10 cellular contexts compared by ENCODE assay signal in the genomic region with DNA sequence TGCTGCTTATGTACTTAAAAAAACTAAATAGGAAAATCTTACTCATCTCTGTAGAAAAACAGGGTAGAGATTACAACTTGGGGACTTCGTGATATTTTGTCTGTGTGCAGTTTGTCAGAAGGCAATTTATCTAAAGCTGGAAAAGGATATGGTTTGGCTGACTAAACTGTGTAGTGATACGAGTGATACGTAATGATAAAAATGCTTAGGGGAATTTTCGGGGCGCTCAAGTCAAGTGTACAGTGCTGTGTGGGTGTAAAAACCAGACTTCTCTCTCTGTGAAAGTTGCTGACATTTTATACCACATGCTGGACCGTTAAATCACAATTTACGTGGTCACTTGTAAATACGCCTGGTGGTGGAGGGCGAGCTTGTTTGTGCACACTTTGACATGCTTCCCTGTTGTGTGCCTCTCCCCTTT.
DNase-seq lines count a peak whose midpoint lies in the region; ATAC-seq and TF ChIP-seq lines count a peak whose summit lies in the region.
"Had no signal": no experiment of that assay in that cellular context is flagged by ENCODE, and none has a peak within 500 bp of the region (broad histone marks: within the 10 kb centered on the region; RNA-seq: fewer than 3 reads in every experiment).

No MANE protein-coding gene starts in this region.

- no peak overlapping the region for H3K27ac Mint-ChIP-seq in activated CD4-positive, alpha-beta T cell treated with anti-CD3 and anti-CD28 coated beads, Interleukin-2, amount 10 ng/mL, durations not matched to agents 7 days and 5 days
- H3K27ac Mint-ChIP-seq in nephron: peak overlapping the region; percentile 8 to 60 (median 31)
- H3K27ac Mint-ChIP-seq: dendritic cell treated with granulocyte-macrophage colony-stimulating factor and Interleukin-4, amounts not matched to agents 40 ng/mL and 50 ng/mL, for 4 days had no signal

- no peaks in the 10 kb centered on the region for H3K9me3 ChIP-seq in aorta (ENCODE audit: control insufficient read depth, low read length)

- H3K4me3 ChIP-seq in aorta (ENCODE audit: low read length in 2 of 2): no peak overlapping the region
- H3K4me3 ChIP-seq: skin epidermis had no signal

- H3K36me3 ChIP-seq in aorta (ENCODE audit: control insufficient read depth in 1 of 2, insufficient read depth in 2 of 2, low read length in 1 of 2): no peaks in the 10 kb centered on the region

- no peak for TF ChIP-seq CTCF in nephron (IDR thresholded peaks at IDR 0.05; ENCODE audit: unreplicated experiment in 3 of 3)

- peak overlapping the region; percentile 18 for H3K4me3 Mint-ChIP-seq in activated CD4-positive, alpha-beta T cell treated with anti-CD3 and anti-CD28 coated beads, Interleukin-2, amount 10 ng/mL, durations not matched to agents 7 days and 5 days
- H3K4me3 Mint-ChIP-seq in nephron: peak overlapping the region in 2 of 3 experiments; percentile 5 to 10
- H3K4me3 Mint-ChIP-seq: dendritic cell treated with granulocyte-macrophage colony-stimulating factor and Interleukin-4, amounts not matched to agents 40 ng/mL and 50 ng/mL, for 4 days had no signal

- intact Hi-C loops in aorta (cut with DNase I): no loop called here

- H3K27me3 ChIP-seq in aorta (ENCODE audit: control insufficient read depth in 1 of 2, insufficient read depth in 2 of 2, low read length in 1 of 2): no peaks in the 10 kb centered on the region

- H3K9me3 Mint-ChIP-seq in activated CD4-positive, alpha-beta T cell treated with anti-CD3 and anti-CD28 coated beads, Interleukin-2, amount 10 ng/mL, durations not matched to agents 7 days and 5 days: peaks cover 9% of the 10 kb centered on the region
- H3K9me3 Mint-ChIP-seq in nephron: peaks cover 13% of the 10 kb centered on the region

- WGBS in aorta, 2 donors: 23 to 39% methylated on average over 9 of the region's 9 CpGs

- POLR2A ChIA-PET in activated CD4-positive, alpha-beta T cell treated with anti-CD3 and anti-CD28 coated beads, Interleukin-2, amount 10 ng/mL, durations not matched to agents 7 days and 5 days (lab: Charles Lee): no interaction called here

- no peaks in the 10 kb centered on the region for H3K4me1 ChIP-seq in aorta (ENCODE audit: control insufficient read depth in 1 of 2, insufficient read depth in 2 of 2, low read length in 2 of 2)

- peaks cover 61% of the 10 kb centered on the region for H3K27me3 Mint-ChIP-seq in activated CD4-positive, alpha-beta T cell treated with anti-CD3 and anti-CD28 coated beads, Interleukin-2, amount 10 ng/mL, durations not matched to agents 7 days and 5 days
- peaks cover 8% of the 10 kb centered on the region for H3K27me3 Mint-ChIP-seq in nephron (ENCODE audit: low read depth)
- H3K27me3 Mint-ChIP-seq: dendritic cell treated with granulocyte-macrophage colony-stimulating factor and Interleukin-4, amounts not matched to agents 40 ng/mL and 50 ng/mL, for 4 days had no signal

- CTCF ChIA-PET in activated CD4-positive, alpha-beta T cell treated with anti-CD3 and anti-CD28 coated beads, Interleukin-2, amount 10 ng/mL, durations not matched to agents 7 days and 5 days (lab: Charles Lee): interaction anchor here (0.5 to 1.4 kb wide), 5 partner anchors 8 to 1564 kb away, joined by 3 to 4 read pairs (median 3); no protein-coding TSS in a partner anchor

- no peak overlapping the region for H3K27ac ChIP-seq in aorta (ENCODE audit: low read depth in 1 of 2, low read length in 2 of 2)

- H3K4me1 Mint-ChIP-seq in activated CD4-positive, alpha-beta T cell treated with anti-CD3 and anti-CD28 coated beads, Interleukin-2, amount 10 ng/mL, durations not matched to agents 7 days and 5 days: peaks cover 21% of the 10 kb centered on the region
- H3K4me1 Mint-ChIP-seq in nephron: peaks cover 14% of the 10 kb centered on the region

- DNase-seq in activated CD4-positive, alpha-beta T cell treated with anti-CD3 and anti-CD28 coated beads, Interleukin-2, amount 10 ng/mL, durations not matched to agents 7 days and 5 days: peak; percentile 26
- no peak for DNase-seq in NCI-H1417 treated with DMSO at 0.1 percent for 48 hours (lab: John Stamatoyannopoulos, UW)
- DNase-seq in DMS153 (lab: John Stamatoyannopoulos, UW): no peak
- DNase-seq in aorta: no peak
- DNase-seq in cerebellum (ENCODE audit: low spot score): no peak

- peak; percentile 96 for ATAC-seq in GM18909 (IDR thresholded peaks at IDR 0.05; ENCODE audit: poor library complexity, unreplicated experiment)
- peak; percentile 97 for ATAC-seq in HG02884 (IDR thresholded peaks at IDR 0.05; ENCODE audit: unreplicated experiment)
- ATAC-seq in aorta (ENCODE audit: low FRiP score): no peak

- peaks cover 9% of the 10 kb centered on the region for H3K36me3 Mint-ChIP-seq in activated CD4-positive, alpha-beta T cell treated with anti-CD3 and anti-CD28 coated beads, Interleukin-2, amount 10 ng/mL, durations not matched to agents 7 days and 5 days (ENCODE audit: low read depth)
- H3K36me3 Mint-ChIP-seq in nephron (ENCODE audit: low read depth): peaks cover 5% of the 10 kb centered on the region
